ENCODE assay signal across 30 cellular contexts in the genomic region with DNA sequence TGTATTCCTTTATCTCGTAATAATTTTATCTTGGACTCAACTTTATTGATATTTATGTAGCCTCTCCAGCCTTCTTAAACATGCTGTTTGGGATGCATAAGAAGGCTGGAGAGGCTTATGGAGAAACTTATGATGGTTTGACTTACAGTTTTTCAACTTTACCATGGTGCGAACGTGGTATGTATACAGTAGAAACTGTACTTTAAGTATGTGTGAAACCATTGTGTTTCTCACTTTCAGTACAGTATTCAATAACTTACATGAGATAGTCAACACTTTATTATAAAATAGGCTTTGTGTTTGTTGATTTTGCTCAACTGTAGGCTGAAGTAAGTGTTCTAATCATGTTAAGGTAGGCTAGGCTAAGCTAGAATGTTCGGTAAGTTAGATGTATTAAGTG.
"Had no signal": no experiment of that assay in that cellular context is flagged by ENCODE, and none has a peak within 500 bp of the region (broad histone marks: within the 10 kb centered on the region; RNA-seq: fewer than 3 reads in every experiment).

No MANE protein-coding gene starts in this region.

- FAIRE-seq: astrocyte, TTC549 had no signal

- H3K9me3 Mint-ChIP-seq: activated CD8-positive, alpha-beta T cell treated with anti-CD3 and anti-CD28 coated beads for 36 hours had no signal

- DNase-seq: activated CD4-positive, alpha-beta T cell treated with anti-CD3 and anti-CD28 coated beads, Interleukin-2, amount 10 ng/mL, durations not matched to agents 24 days and 14 days; activated CD4-positive, alpha-beta T cell treated with anti-CD3 and anti-CD28 coated beads, Interleukin-2, amount 50 U/mL, for 4 hours; activated CD8-positive, alpha-beta T cell treated with anti-CD3 and anti-CD28 coated beads for 36 hours; activated effector memory CD4-positive, alpha-beta T cell treated with Interleukin-2 at 50 U/mL for 16 hours; activated naive CD4-positive, alpha-beta T cell treated with anti-CD3 and anti-CD28 coated beads, Interleukin-2, amount 50 U/mL, for 16 hours; activated naive CD8-positive, alpha-beta T cell treated with anti-CD3 and anti-CD28 coated beads, Interleukin-2, amount 10 ng/mL, durations not matched to agents 7 days and 5 days; amygdala; body of pancreas; cerebellar nuclear complex; NCI-H1105 treated with DMSO at 0.1 percent for 48 hours; NCI-H1436; NCI-H1694; NCI-H1930; NCI-H2081 treated with DMSO at 0.1 percent for 48 hours; NCI-H226; NCI-H446 treated with DMSO at 0.1 percent for 48 hours; NCI-H524; NCI-H69; NCI-H82; SHP77; SJCRH30 had no signal

- H3K4me3 ChIP-seq: body of pancreas, breast epithelium, SJCRH30, SK-N-MC had no signal

- H3K36me3 ChIP-seq: breast epithelium, SJCRH30 had no signal

- H3K27me3 Mint-ChIP-seq: activated CD4-positive, alpha-beta T cell treated with anti-CD3 and anti-CD28 coated beads, Interleukin-2, amount 10 ng/mL, durations not matched to agents 24 days and 14 days; activated CD8-positive, alpha-beta T cell treated with anti-CD3 and anti-CD28 coated beads for 36 hours; activated T-cell treated with anti-CD3 and anti-CD28 coated beads, Interleukin-2, amount 50 U/mL, for 24 hours had no signal

- ATAC-seq: activated CD8-positive, alpha-beta T cell treated with anti-CD3 and anti-CD28 coated beads for 36 hours; body of pancreas; Panc1 had no signal

- H3K4me3 Mint-ChIP-seq: activated CD4-positive, alpha-beta T cell treated with anti-CD3 and anti-CD28 coated beads, Interleukin-2, amount 10 ng/mL, durations not matched to agents 24 days and 14 days; activated CD8-positive, alpha-beta T cell treated with anti-CD3 and anti-CD28 coated beads for 36 hours; activated naive CD8-positive, alpha-beta T cell treated with anti-CD3 and anti-CD28 coated beads, Interleukin-2, amount 10 ng/mL, durations not matched to agents 7 days and 5 days; activated T-cell treated with anti-CD3 and anti-CD28 coated beads, Interleukin-2, amount 50 U/mL, for 24 hours; activated T-helper 1 cell treated with anti-CD3 and anti-CD28 coated beads, Interleukin-12 subunit alpha, Interleukin-12 subunit beta, Interleukin-2, Interleukin-4 antibody, amounts not matched to agents 30 ng/mL and 10 ng/mL and 1 ng/mL, durations not matched to agents 14 hours and 24 hours and 36 hours; T-helper 1 cell treated with Interleukin-12 subunit alpha and Interleukin-12 subunit beta and Interleukin-4 antibody, amounts not matched to agents 30 μg/mL and 1 μg/mL, for 36 hours; T-helper 2 cell treated with Interferon-gamma antibody and Interleukin-4, amounts not matched to agents 5 μg/mL and 100 μg/mL, for 36 hours had no signal

- H3K27ac ChIP-seq: body of pancreas, breast epithelium, SJCRH30, SK-N-MC had no signal

- H3K9me3 ChIP-seq: body of pancreas, breast epithelium had no signal

- H3K27ac Mint-ChIP-seq: activated CD4-positive, alpha-beta T cell treated with anti-CD3 and anti-CD28 coated beads, Interleukin-2, amount 10 ng/mL, durations not matched to agents 24 days and 14 days; activated CD8-positive, alpha-beta T cell treated with anti-CD3 and anti-CD28 coated beads for 36 hours; activated naive CD8-positive, alpha-beta T cell treated with anti-CD3 and anti-CD28 coated beads, Interleukin-2, amount 10 ng/mL, durations not matched to agents 7 days and 5 days; activated T-cell treated with anti-CD3 and anti-CD28 coated beads, Interleukin-2, amount 50 U/mL, for 24 hours; activated T-helper 1 cell treated with anti-CD3 and anti-CD28 coated beads, Interleukin-12 subunit alpha, Interleukin-12 subunit beta, Interleukin-2, Interleukin-4 antibody, amounts not matched to agents 30 ng/mL and 10 ng/mL and 1 ng/mL, durations not matched to agents 14 hours and 24 hours and 36 hours; T-helper 1 cell treated with Interleukin-12 subunit alpha and Interleukin-12 subunit beta and Interleukin-4 antibody, amounts not matched to agents 30 μg/mL and 1 μg/mL, for 36 hours; T-helper 2 cell treated with Interferon-gamma antibody and Interleukin-4, amounts not matched to agents 5 μg/mL and 100 μg/mL, for 36 hours had no signal

- H3K27me3 ChIP-seq: body of pancreas, breast epithelium, SJCRH30 had no signal
